8 cellular contexts compared by ENCODE assay signal in genomic region chr19:14072535-14073231, GRCh38. TPM values are rescaled to one million over a fixed set of nuclear protein-coding genes. Genes with fewer than 3 reads are reported as not detected.
DNase-seq lines count a peak whose midpoint lies in the region; ATAC-seq and TF ChIP-seq lines count a peak whose summit lies in the region.

TSS of gene MISP3 (plus strand) at chr19:14072786. CDS start at chr19:14073310, 524 bp downstream.

- H3K27ac Mint-ChIP-seq in CD8-positive, alpha-beta T cell = peak within 1 kb of the TSS; percentile 90
- peak within 1 kb of the TSS in 4 of 5 experiments; percentile 80 to 96 (median 94) for H3K27ac Mint-ChIP-seq in brain

- H3K4me3 ChIP-seq in CD8-positive, alpha-beta T cell (ENCODE audit: low read depth, low read length) = peak within 1 kb of the TSS; percentile 86
- peak within 1 kb of the TSS; percentile 57 for H3K4me3 ChIP-seq in HEK293 (ENCODE audit: low read depth, low read length)
- H3K4me3 ChIP-seq in PC-9 = peak within 1 kb of the TSS; percentile 72
- H3K4me3 ChIP-seq in kidney epithelial cell (ENCODE audit: low read depth, low read length) = peak within 1 kb of the TSS; percentile 78

- H3K79me2 ChIP-seq in PC-9 (ENCODE audit: low read depth) = no peaks in the 10 kb centered on the region

- no peaks in the 10 kb centered on the region for H3K9me3 ChIP-seq in CD8-positive, alpha-beta T cell (ENCODE audit: low read length)
- H3K9me3 ChIP-seq in HEK293 (ENCODE audit: control insufficient read depth, insufficient read depth, low read depth, low read length) (no peaks in the 10 kb centered on the region), PC-9 (ENCODE audit: insufficient read depth, low read depth) (no peaks in the 10 kb centered on the region)

- intact Hi-C loops in CD8-positive, alpha-beta T cell (cut with DNase I, micrococcal nuclease) = loop anchor here (1.0 to 5.0 kb wide), 11 partner anchors 9 to 475 kb away; partner anchors contain the start of genes RFX1 (in 2 of the 2), ASF1B (in 1 of the 2), DCAF15 (in 1 of the 2) and PRKACA (in 1 of the 2)
- intact Hi-C loops in PC-9 (cut with micrococcal nuclease; ENCODE audit: unreplicated experiment) = loop anchor here (1.0 to 5.0 kb wide), 5 partner anchors 40 to 475 kb away; partner anchors contain the start of genes IL27RA and RFX1

- H3K4me1 ChIP-seq in CD8-positive, alpha-beta T cell (ENCODE audit: insufficient read depth, low read length) = peaks cover 30% of the 10 kb centered on the region
- no peaks in the 10 kb centered on the region for H3K4me1 ChIP-seq in HEK293 (ENCODE audit: control insufficient read depth, insufficient read depth, low read length)
- 0 out of 2 replicates have a peak, but pooled peaks cover 10% of the 10 kb centered on the region for H3K4me1 ChIP-seq in PC-9 (replicated peaks; ENCODE audit: insufficient read depth)

- TF ChIP-seq CTCF in CD8-positive, alpha-beta T cell (IDR thresholded peaks at IDR 0.05) = no peak
- TF ChIP-seq CTCF in HEK293 (tag by site-specific recombination; IDR thresholded peaks at IDR 0.05) (no peak; the same call in 1 of the 2 replicates), PC-9 (conservative IDR thresholded peaks at IDR 0.05) (peak; percentile 53; the same call in 1 of the 2 replicates), brain (conservative IDR thresholded peaks at IDR 0.05) (no peak), kidney epithelial cell (IDR thresholded peaks at IDR 0.05; ENCODE audit: insufficient read depth, low read length, poor library complexity, severe bottlenecking) (no peak)

- no peak for ATAC-seq in CD8-positive, alpha-beta T cell

- DNase-seq in CD8-positive, alpha-beta T cell = peak in 2 of 7 experiments; percentile 27 to 31
- peak; percentile 48 to 81 for DNase-seq in PC-9
- no peak for DNase-seq in kidney epithelial cell (ENCODE audit: low read depth)
- peak; percentile 31 for DNase-seq in stimulated activated CD4-positive, alpha-beta T cell treated with anti-CD3 and anti-CD28 coated beads, Interleukin-4, amount 100 ng/mL, for 1 hour
- no peak for DNase-seq in GF-D8 (lab: John Stamatoyannopoulos, UW)
- DNase-seq in Ammon's horn (ENCODE audit: low spot score) = no peak

- H3K4me1 Mint-ChIP-seq in CD8-positive, alpha-beta T cell (ENCODE audit: low read depth) = peaks cover 10% of the 10 kb centered on the region
- H3K4me1 Mint-ChIP-seq in brain = peaks cover 16% of the 10 kb centered on the region

- no peaks in the 10 kb centered on the region for H4K20me1 ChIP-seq in PC-9 (ENCODE audit: insufficient read depth)

- POLR2A ChIA-PET in CD8-positive, alpha-beta T cell (lab: Charles Lee) = interaction anchor here (0.6 to 1.9 kb wide), 7 partner anchors 9 to 276 kb away, joined by 3 to 9 read pairs (median 3); no protein-coding TSS in a partner anchor
- POLR2A ChIA-PET in HEK293 (lab: Yijun Ruan, JAX) = interaction anchor here (0.8 to 1.6 kb wide), 8 partner anchors 14 to 192 kb away, joined by 3 to 11 read pairs (median 4); partner anchors contain the start of genes ASF1B, CC2D1A and IL27RA
- POLR2A ChIA-PET in PC-9 (lab: Charles Lee; ENCODE audit: unreplicated experiment) = no interaction called here

- peak within 1 kb of the TSS; percentile 90 for H2AFZ ChIP-seq in PC-9

- CTCF ChIA-PET in CD8-positive, alpha-beta T cell (lab: Charles Lee) = interaction anchor here (0.7 to 6.3 kb wide), 29 partner anchors 7 to 334 kb away, joined by 3 to 100 read pairs (median 3); partner anchors contain the start of genes ASF1B, IL27RA, NANOS3 and PALM3
- CTCF ChIA-PET in HEK293 (lab: Yijun Ruan, JAX) = interaction anchor here (0.6 to 6.2 kb wide), 22 partner anchors 7 to 236 kb away, joined by 3 to 80 read pairs (median 4); partner anchors contain the start of genes IL27RA and PALM3
- CTCF ChIA-PET in PC-9 (lab: Charles Lee) = interaction anchor here (0.5 kb wide), 1 partner anchor 188 kb away, joined by 5 read pairs; no protein-coding TSS in a partner anchor

- no peaks in the 10 kb centered on the region for H3K9me2 ChIP-seq in PC-9 (ENCODE audit: insufficient read depth)

- H3K27me3 Mint-ChIP-seq in CD8-positive, alpha-beta T cell (ENCODE audit: low read depth) = no peaks in the 10 kb centered on the region
- peaks cover 13% of the 10 kb centered on the region for H3K27me3 Mint-ChIP-seq in brain

- BruUV-seq in PC-9 (replicated peaks; lab: Mats Ljungman, UMichigan) = no TSS peak

- no peaks in the 10 kb centered on the region for H3K36me3 ChIP-seq in CD8-positive, alpha-beta T cell (ENCODE audit: insufficient read depth, low read length)
- H3K36me3 ChIP-seq in HEK293 (ENCODE audit: control insufficient read depth in 2 of 2, insufficient read depth in 1 of 2, low read length in 2 of 2) = no peaks in the 10 kb centered on the region
- H3K36me3 ChIP-seq in PC-9 (ENCODE audit: low read depth) = no peaks in the 10 kb centered on the region
- no peaks in the 10 kb centered on the region for H3K36me3 ChIP-seq in kidney epithelial cell (ENCODE audit: control insufficient read depth, insufficient read depth, low read length)

- no peaks in the 10 kb centered on the region for H3K9me3 Mint-ChIP-seq in CD8-positive, alpha-beta T cell
- peaks cover 0 to 2% (median 0%) of the 10 kb centered on the region in 5 experiments for H3K9me3 Mint-ChIP-seq in brain

- H3K36me3 Mint-ChIP-seq in CD8-positive, alpha-beta T cell = no peaks in the 10 kb centered on the region
- no peaks in the 10 kb centered on the region for H3K36me3 Mint-ChIP-seq in brain

- peak within 1 kb of the TSS; percentile 42 for H3K27ac ChIP-seq in CD8-positive, alpha-beta T cell (ENCODE audit: low read depth, low read length)
- H3K27ac ChIP-seq in HEK293 (ENCODE audit: extremely low read depth, low read depth, low read length) (peak within 1 kb of the TSS; percentile 57), PC-9 (no peak within 1 kb of the TSS)

- peaks cover 29% of the 10 kb centered on the region for H3F3A ChIP-seq in PC-9 (ENCODE audit: insufficient read depth, low read depth)

- H3K4me2 ChIP-seq in PC-9 = peak within 1 kb of the TSS; percentile 100

- peak within 1 kb of the TSS; percentile 90 for H3K4me3 Mint-ChIP-seq in CD8-positive, alpha-beta T cell
- peak within 1 kb of the TSS; percentile 94 to 99 (median 99) for H3K4me3 Mint-ChIP-seq in brain

- no peaks in the 10 kb centered on the region for H3K27me3 ChIP-seq in CD8-positive, alpha-beta T cell (ENCODE audit: insufficient read depth, low read length)
- no peaks in the 10 kb centered on the region for H3K27me3 ChIP-seq in PC-9 (ENCODE audit: insufficient read depth, low read depth)
- no peaks in the 10 kb centered on the region for H3K27me3 ChIP-seq in kidney epithelial cell (ENCODE audit: control insufficient read depth, insufficient read depth, low read length)

TF ChIP-seq in HEK293, 187 proteins besides CTCF, POLR2A, EP300 and RAD21 (continues in another document):
- TF ChIP-seq KLF9 (tag by site-specific recombination; IDR thresholded peaks at IDR 0.05; ENCODE audit: low read depth) = peak; percentile 73
- peak; percentile 59 for TF ChIP-seq GLIS1 (tag by site-specific recombination; IDR thresholded peaks at IDR 0.05)
- TF ChIP-seq SP3 (tag by site-specific recombination; IDR thresholded peaks at IDR 0.05) = peak; percentile 78
- TF ChIP-seq, protein P1, sequence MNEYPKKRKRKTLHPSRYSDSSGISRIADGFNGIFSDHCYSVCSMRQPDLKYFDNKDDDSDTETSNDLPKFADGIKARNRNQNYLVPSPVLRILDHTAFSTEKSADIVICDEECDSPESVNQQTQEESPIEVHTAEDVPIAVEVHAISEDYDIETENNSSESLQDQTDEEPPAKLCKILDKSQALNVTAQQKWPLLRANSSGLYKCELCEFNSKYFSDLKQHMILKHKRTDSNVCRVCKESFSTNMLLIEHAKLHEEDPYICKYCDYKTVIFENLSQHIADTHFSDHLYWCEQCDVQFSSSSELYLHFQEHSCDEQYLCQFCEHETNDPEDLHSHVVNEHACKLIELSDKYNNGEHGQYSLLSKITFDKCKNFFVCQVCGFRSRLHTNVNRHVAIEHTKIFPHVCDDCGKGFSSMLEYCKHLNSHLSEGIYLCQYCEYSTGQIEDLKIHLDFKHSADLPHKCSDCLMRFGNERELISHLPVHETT (tag by site-specific recombination; IDR thresholded peaks at IDR 0.05) = no peak
- TF ChIP-seq ZNF146 (tag by site-specific recombination; IDR thresholded peaks at IDR 0.05) = no peak
- peak; percentile 3; the same call in 1 of the 2 replicates for TF ChIP-seq ZBTB8A (tag by site-specific recombination; IDR thresholded peaks at IDR 0.05)
- TF ChIP-seq ZBTB17 (tag by site-specific recombination; IDR thresholded peaks at IDR 0.05) = peak; percentile 80
- no peak for TF ChIP-seq ZNF341 (tag by site-specific recombination; IDR thresholded peaks at IDR 0.05; ENCODE audit: low read depth)
- no peak for TF ChIP-seq ZNF621 (tag by site-specific recombination; IDR thresholded peaks at IDR 0.05)
- TF ChIP-seq ZSCAN30 (tag by site-specific recombination; IDR thresholded peaks at IDR 0.05) = 0 out of 2 replicates have a peak, but pooled peaks have one; percentile 6
- no peak for TF ChIP-seq ZNF426 (tag by site-specific recombination; IDR thresholded peaks at IDR 0.05)
- no peak for TF ChIP-seq BCL6B (tag by site-specific recombination; IDR thresholded peaks at IDR 0.05)
- TF ChIP-seq ZNF658 (tag by site-specific recombination; IDR thresholded peaks at IDR 0.05) = no peak
- peak; percentile 96 for TF ChIP-seq KLF1 (tag by site-specific recombination; IDR thresholded peaks at IDR 0.05)
- TF ChIP-seq ZNF792 (tag by site-specific recombination; IDR thresholded peaks at IDR 0.05) = no peak
- no peak for TF ChIP-seq ZNF677 (tag by site-specific recombination; IDR thresholded peaks at IDR 0.05)
- peak; percentile 86 for TF ChIP-seq ZNF335 (tag by site-specific recombination; conservative IDR thresholded peaks at IDR 0.05)
- TF ChIP-seq ZNF391 (tag by site-specific recombination; IDR thresholded peaks at IDR 0.05; ENCODE audit: borderline replicate concordance, low read depth) = 0 out of 2 replicates have a peak, but pooled peaks have one; percentile 10
- peak; percentile 26; the same call in 1 of the 2 replicates for TF ChIP-seq ZNF2 (tag by site-specific recombination; IDR thresholded peaks at IDR 0.05)

RNA-seq across cellular contexts. Expression of gene MISP3, which starts in this region (rescaled TPM):
- total RNA-seq in CD8-positive, alpha-beta T cell = under 1 TPM; 0.25 to 0.41 TPM
- total RNA-seq in PC-9 (2021) (6.7 and 10.5 TPM in 2 replicates), kidney epithelial cell (0.68 and 1.5 TPM in 2 replicates)
- polyA plus RNA-seq in brain (ENCODE audit: insufficient read depth, low read depth, low replicate concordance) = 22.6 TPM

Comparison
In these comparisons a context has a peak if more than half of its experiments do, and no peak if none do; other contexts are left out.
1. DNase-seq: peak in PC-9 (2 of 2) and stimulated activated CD4-positive, alpha-beta T cell treated with anti-CD3 and anti-CD28 coated beads, Interleukin-4, amount 100 ng/mL, for 1 hour (single experiment); none in kidney epithelial cell (single experiment), GF-D8 (single experiment) and Ammon's horn (single experiment).
2. Peak in every context shown above with its lines, with median percentiles within 50 percentile points of each other: H3K4me3 ChIP-seq.